ENCODE assay signal across 8 cellular contexts in genomic region chr10:50538473-50539398, GRCh38.
DNase-seq lines count a peak whose midpoint lies in the region; ATAC-seq lines count a peak whose summit lies in the region.

No MANE protein-coding gene starts in this region.

- no peak overlapping the region for H2AFZ ChIP-seq in Karpas-422 (ENCODE audit: low read length)

- H3K27me3 Mint-ChIP-seq in activated CD4-positive, alpha-beta memory T cell treated with anti-CD3 and anti-CD28 coated beads for 36 hours = no peaks in the 10 kb centered on the region

- CTCF ChIA-PET in activated CD4-positive, alpha-beta memory T cell treated with anti-CD3 and anti-CD28 coated beads for 36 hours (lab: Charles Lee) = interaction anchor here (0.8 to 1.5 kb wide), 5 partner anchors 14 to 142 kb away, joined by 3 to 7 read pairs (median 3); no protein-coding TSS in a partner anchor

- no peaks in the 10 kb centered on the region for H3K27me3 ChIP-seq in layer of hippocampus (ENCODE audit: control insufficient read depth, insufficient read depth, low read length)
- no peaks in the 10 kb centered on the region for H3K27me3 ChIP-seq in Karpas-422 (ENCODE audit: low read length)

- DNase-seq in D341Med (ENCODE audit: low spot score) (peak; percentile 32), mucosa of gallbladder (ENCODE audit: low spot score) (no peak), mesenteric fat pad (ENCODE audit: low spot score) (no peak), Karpas-422 (no peak), NCI-H1436 (lab: John Stamatoyannopoulos, UW) (no peak)
- peak; percentile 50 for DNase-seq in activated CD4-positive, alpha-beta memory T cell treated with anti-CD3 and anti-CD28 coated beads for 36 hours

- no peaks in the 10 kb centered on the region for H3K9me2 ChIP-seq in Karpas-422 (replicated peaks; ENCODE audit: insufficient read depth, low read length)

- H3K79me2 ChIP-seq in Karpas-422 (ENCODE audit: low read length) = no peaks in the 10 kb centered on the region

- H3K9ac ChIP-seq in Karpas-422 (ENCODE audit: low read length) = no peak overlapping the region

- no peak overlapping the region for H3K4me2 ChIP-seq in Karpas-422 (ENCODE audit: low read depth, low read length, poor library complexity, severe bottlenecking)

- H3K4me3 Mint-ChIP-seq in activated CD4-positive, alpha-beta memory T cell treated with anti-CD3 and anti-CD28 coated beads for 36 hours = peak overlapping the region; percentile 25

- POLR2A ChIA-PET in activated CD4-positive, alpha-beta memory T cell treated with anti-CD3 and anti-CD28 coated beads for 36 hours (lab: Charles Lee) = interaction anchor here (0.7 to 3.5 kb wide), 7 partner anchors 14 to 142 kb away, joined by 3 to 19 read pairs (median 3); partner anchors contain the start of gene SGMS1

- H3K4me1 Mint-ChIP-seq in activated CD4-positive, alpha-beta memory T cell treated with anti-CD3 and anti-CD28 coated beads for 36 hours (ENCODE audit: low read depth) = peaks cover 76% of the 10 kb centered on the region

- peak; percentile 57 for ATAC-seq in GM19463 (IDR thresholded peaks at IDR 0.05; ENCODE audit: unreplicated experiment)

- H3K9me3 ChIP-seq in Karpas-422 (ENCODE audit: low read length) = no peaks in the 10 kb centered on the region

- no peaks in the 10 kb centered on the region for H3K4me1 ChIP-seq in Karpas-422 (ENCODE audit: low read length)

- H3K36me3 ChIP-seq in Karpas-422 (ENCODE audit: insufficient read depth, low read length) = no peaks in the 10 kb centered on the region

- H3K4me3 ChIP-seq in Karpas-422 (ENCODE audit: low read length) = no peak overlapping the region

- H3K9me3 Mint-ChIP-seq in activated CD4-positive, alpha-beta memory T cell treated with anti-CD3 and anti-CD28 coated beads for 36 hours = no peaks in the 10 kb centered on the region

- H3K27ac ChIP-seq in layer of hippocampus (ENCODE audit: low read depth, low read length) (peak overlapping the region; percentile 80), Karpas-422 (ENCODE audit: low read length) (no peak overlapping the region)

- H4K20me1 ChIP-seq in Karpas-422 (ENCODE audit: insufficient read depth, low read depth, low read length) = 0 out of 2 replicates have a peak, but pooled peaks cover 6% of the 10 kb centered on the region

- H3K36me3 Mint-ChIP-seq in activated CD4-positive, alpha-beta memory T cell treated with anti-CD3 and anti-CD28 coated beads for 36 hours = peaks cover 2% of the 10 kb centered on the region

- intact Hi-C loops in activated CD4-positive, alpha-beta memory T cell treated with anti-CD3 and anti-CD28 coated beads for 36 hours (cut with micrococcal nuclease) = no loop called here

- H3K27ac Mint-ChIP-seq in activated CD4-positive, alpha-beta memory T cell treated with anti-CD3 and anti-CD28 coated beads for 36 hours = peak overlapping the region; percentile 46

Comparison
In these comparisons a context has a peak if more than half of its experiments do, and no peak if none do; other contexts are left out.
1. DNase-seq: peak in D341Med (single experiment) and activated CD4-positive, alpha-beta memory T cell treated with anti-CD3 and anti-CD28 coated beads for 36 hours (single experiment); none in mucosa of gallbladder (single experiment), mesenteric fat pad (single experiment), Karpas-422 (single experiment) and NCI-H1436 (single experiment).